1 cellular context compared by ENCODE assay signal in the genomic region with DNA sequence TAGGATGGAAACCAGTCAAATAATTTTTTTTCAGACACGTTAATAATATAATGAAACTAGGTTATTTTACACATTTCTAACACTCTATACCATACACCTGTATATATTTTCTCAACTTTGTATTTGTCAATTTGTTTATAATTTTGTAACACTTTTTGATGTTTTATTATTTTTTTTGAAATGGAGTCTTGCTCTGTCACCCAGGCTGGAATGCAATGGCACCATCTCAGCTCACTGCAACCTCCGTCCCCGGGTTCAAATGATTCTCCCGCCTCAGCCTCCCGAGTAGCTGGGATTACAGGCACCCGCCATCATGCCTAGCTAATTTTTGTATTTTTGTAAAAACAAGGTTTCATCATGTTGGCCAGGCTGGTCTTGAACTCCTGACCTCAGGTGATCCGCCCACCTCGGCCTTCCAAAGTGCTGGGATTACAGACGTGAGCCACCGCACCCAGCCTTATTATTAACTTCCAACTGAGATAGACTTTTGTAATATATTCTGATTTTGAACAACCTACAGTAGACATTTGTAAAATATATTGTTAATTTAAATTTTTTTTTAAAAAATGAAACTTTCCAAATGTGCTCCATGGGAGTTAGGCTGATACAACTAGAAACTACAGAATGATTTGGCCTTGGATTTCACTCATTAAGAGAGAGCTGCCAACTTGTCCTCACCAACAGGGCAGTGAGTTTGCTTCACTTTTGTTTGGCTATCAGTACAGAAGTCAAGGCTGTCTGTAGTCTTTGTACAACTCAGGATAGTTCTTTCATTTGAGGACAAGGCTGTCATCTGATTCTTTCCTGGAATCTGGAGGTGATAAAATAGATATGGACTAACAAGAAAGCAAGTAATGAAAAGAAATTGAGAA.
A peak's percentile ranks its signal among the peaks of the same experiment; 100 is the strongest.
TF ChIP-seq lines count a peak whose summit lies in the region.

No MANE protein-coding gene starts in this region.

TF ChIP-seq in HepG2, 621 proteins besides CTCF, POLR2A, EP300 and RAD21 (continued from another document and continues in another):
- TF ChIP-seq, protein P1, sequence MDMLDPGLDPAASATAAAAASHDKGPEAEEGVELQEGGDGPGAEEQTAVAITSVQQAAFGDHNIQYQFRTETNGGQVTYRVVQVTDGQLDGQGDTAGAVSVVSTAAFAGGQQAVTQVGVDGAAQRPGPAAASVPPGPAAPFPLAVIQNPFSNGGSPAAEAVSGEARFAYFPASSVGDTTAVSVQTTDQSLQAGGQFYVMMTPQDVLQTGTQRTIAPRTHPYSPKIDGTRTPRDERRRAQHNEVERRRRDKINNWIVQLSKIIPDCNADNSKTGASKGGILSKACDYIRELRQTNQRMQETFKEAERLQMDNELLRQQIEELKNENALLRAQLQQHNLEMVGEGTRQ (IDR thresholded peaks at IDR 0.05; ENCODE audit: low read depth, low read length), result no peak
- TF ChIP-seq, protein P1 (CRISPR knock-in tag; IDR thresholded peaks at IDR 0.05; ENCODE audit: borderline replicate concordance), result no peak
- TF ChIP-seq GMEB1 (CRISPR knock-in tag; IDR thresholded peaks at IDR 0.05; ENCODE audit: borderline replicate concordance) (no peak), AKNA (CRISPR knock-in tag; IDR thresholded peaks at IDR 0.05; ENCODE audit: borderline replicate concordance) (no peak), ZNF629 (CRISPR knock-in tag; conservative IDR thresholded peaks at IDR 0.05) (no peak), DPF2 (CRISPR knock-in tag; IDR thresholded peaks at IDR 0.05; ENCODE audit: borderline replicate concordance, low read depth) (peak; percentile 70; the same call in 1 of the 2 replicates), NFE2L1 (CRISPR knock-in tag; IDR thresholded peaks at IDR 0.05; ENCODE audit: borderline replicate concordance) (no peak), SMYD3 (CRISPR knock-in tag; IDR thresholded peaks at IDR 0.05) (peak; percentile 38; the same call in 1 of the 2 replicates), NRL (CRISPR knock-in tag; IDR thresholded peaks at IDR 0.05; ENCODE audit: borderline replicate concordance) (no peak), PBX2 (CRISPR knock-in tag; IDR thresholded peaks at IDR 0.05) (no peak), ZNF350 (CRISPR knock-in tag; IDR thresholded peaks at IDR 0.05; ENCODE audit: borderline replicate concordance, low read depth) (no peak), XBP1 (CRISPR knock-in tag; IDR thresholded peaks at IDR 0.05) (no peak), ZNF564 (CRISPR knock-in tag; IDR thresholded peaks at IDR 0.05) (no peak), GPN1 (CRISPR knock-in tag; IDR thresholded peaks at IDR 0.05; ENCODE audit: borderline replicate concordance) (no peak), ZBTB7B (CRISPR knock-in tag; IDR thresholded peaks at IDR 0.05) (peak; percentile 54), ATAD3A (CRISPR knock-in tag; IDR thresholded peaks at IDR 0.05) (no peak), ETV5 (CRISPR knock-in tag; IDR thresholded peaks at IDR 0.05; ENCODE audit: borderline replicate concordance) (no peak), ZNF782 (CRISPR knock-in tag; IDR thresholded peaks at IDR 0.05; ENCODE audit: borderline replicate concordance) (no peak), ZNF839 (CRISPR knock-in tag; IDR thresholded peaks at IDR 0.05; ENCODE audit: borderline replicate concordance) (no peak), HOXA3 (CRISPR knock-in tag; IDR thresholded peaks at IDR 0.05) (peak; percentile 66)
- TF ChIP-seq, protein P2, sequence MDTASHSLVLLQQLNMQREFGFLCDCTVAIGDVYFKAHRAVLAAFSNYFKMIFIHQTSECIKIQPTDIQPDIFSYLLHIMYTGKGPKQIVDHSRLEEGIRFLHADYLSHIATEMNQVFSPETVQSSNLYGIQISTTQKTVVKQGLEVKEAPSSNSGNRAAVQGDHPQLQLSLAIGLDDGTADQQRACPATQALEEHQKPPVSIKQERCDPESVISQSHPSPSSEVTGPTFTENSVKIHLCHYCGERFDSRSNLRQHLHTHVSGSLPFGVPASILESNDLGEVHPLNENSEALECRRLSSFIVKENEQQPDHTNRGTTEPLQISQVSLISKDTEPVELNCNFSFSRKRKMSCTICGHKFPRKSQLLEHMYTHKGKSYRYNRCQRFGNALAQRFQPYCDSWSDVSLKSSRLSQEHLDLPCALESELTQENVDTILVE (CRISPR knock-in tag; IDR thresholded peaks at IDR 0.05), result no peak; the same call in 1 of the 2 replicates
- TF ChIP-seq, protein P3, sequence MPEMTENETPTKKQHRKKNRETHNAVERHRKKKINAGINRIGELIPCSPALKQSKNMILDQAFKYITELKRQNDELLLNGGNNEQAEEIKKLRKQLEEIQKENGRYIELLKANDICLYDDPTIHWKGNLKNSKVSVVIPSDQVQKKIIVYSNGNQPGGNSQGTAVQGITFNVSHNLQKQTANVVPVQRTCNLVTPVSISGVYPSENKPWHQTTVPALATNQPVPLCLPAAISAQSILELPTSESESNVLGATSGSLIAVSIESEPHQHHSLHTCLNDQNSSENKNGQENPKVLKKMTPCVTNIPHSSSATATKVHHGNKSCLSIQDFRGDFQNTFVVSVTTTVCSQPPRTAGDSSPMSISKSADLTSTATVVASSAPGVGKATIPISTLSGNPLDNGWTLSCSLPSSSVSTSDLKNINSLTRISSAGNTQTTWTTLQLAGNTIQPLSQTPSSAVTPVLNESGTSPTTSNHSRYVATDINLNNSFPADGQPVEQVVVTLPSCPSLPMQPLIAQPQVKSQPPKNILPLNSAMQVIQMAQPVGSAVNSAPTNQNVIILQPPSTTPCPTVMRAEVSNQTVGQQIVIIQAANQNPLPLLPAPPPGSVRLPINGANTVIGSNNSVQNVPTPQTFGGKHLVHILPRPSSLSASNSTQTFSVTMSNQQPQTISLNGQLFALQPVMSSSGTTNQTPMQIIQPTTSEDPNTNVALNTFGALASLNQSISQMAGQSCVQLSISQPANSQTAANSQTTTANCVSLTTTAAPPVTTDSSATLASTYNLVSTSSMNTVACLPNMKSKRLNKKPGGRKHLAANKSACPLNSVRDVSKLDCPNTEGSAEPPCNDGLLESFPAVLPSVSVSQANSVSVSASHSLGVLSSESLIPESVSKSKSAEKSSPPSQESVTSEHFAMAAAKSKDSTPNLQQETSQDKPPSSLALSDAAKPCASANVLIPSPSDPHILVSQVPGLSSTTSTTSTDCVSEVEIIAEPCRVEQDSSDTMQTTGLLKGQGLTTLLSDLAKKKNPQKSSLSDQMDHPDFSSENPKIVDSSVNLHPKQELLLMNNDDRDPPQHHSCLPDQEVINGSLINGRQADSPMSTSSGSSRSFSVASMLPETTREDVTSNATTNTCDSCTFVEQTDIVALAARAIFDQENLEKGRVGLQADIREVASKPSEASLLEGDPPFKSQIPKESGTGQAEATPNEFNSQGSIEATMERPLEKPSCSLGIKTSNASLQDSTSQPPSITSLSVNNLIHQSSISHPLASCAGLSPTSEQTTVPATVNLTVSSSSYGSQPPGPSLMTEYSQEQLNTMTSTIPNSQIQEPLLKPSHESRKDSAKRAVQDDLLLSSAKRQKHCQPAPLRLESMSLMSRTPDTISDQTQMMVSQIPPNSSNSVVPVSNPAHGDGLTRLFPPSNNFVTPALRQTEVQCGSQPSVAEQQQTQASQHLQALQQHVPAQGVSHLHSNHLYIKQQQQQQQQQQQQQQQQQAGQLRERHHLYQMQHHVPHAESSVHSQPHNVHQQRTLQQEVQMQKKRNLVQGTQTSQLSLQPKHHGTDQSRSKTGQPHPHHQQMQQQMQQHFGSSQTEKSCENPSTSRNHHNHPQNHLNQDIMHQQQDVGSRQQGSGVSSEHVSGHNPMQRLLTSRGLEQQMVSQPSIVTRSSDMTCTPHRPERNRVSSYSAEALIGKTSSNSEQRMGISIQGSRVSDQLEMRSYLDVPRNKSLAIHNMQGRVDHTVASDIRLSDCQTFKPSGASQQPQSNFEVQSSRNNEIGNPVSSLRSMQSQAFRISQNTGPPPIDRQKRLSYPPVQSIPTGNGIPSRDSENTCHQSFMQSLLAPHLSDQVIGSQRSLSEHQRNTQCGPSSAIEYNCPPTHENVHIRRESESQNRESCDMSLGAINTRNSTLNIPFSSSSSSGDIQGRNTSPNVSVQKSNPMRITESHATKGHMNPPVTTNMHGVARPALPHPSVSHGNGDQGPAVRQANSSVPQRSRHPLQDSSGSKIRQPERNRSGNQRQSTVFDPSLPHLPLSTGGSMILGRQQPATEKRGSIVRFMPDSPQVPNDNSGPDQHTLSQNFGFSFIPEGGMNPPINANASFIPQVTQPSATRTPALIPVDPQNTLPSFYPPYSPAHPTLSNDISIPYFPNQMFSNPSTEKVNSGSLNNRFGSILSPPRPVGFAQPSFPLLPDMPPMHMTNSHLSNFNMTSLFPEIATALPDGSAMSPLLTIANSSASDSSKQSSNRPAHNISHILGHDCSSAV (CRISPR knock-in tag; IDR thresholded peaks at IDR 0.05; ENCODE audit: borderline replicate concordance), result no peak
- TF ChIP-seq, protein P4, sequence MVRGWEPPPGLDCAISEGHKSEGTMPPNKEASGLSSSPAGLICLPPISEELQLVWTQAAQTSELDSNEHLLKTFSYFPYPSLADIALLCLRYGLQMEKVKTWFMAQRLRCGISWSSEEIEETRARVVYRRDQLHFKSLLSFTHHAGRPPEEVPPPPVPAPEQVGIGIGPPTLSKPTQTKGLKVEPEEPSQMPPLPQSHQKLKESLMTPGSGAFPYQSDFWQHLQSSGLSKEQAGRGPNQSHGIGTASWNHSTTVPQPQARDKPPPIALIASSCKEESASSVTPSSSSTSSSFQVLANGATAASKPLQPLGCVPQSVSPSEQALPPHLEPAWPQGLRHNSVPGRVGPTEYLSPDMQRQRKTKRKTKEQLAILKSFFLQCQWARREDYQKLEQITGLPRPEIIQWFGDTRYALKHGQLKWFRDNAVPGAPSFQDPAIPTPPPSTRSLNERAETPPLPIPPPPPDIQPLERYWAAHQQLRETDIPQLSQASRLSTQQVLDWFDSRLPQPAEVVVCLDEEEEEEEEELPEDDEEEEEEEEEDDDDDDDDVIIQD (CRISPR knock-in tag; IDR thresholded peaks at IDR 0.05; ENCODE audit: low read depth), result peak; percentile 91
- TF ChIP-seq, protein P5, sequence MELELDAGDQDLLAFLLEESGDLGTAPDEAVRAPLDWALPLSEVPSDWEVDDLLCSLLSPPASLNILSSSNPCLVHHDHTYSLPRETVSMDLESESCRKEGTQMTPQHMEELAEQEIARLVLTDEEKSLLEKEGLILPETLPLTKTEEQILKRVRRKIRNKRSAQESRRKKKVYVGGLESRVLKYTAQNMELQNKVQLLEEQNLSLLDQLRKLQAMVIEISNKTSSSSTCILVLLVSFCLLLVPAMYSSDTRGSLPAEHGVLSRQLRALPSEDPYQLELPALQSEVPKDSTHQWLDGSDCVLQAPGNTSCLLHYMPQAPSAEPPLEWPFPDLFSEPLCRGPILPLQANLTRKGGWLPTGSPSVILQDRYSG (CRISPR knock-in tag; IDR thresholded peaks at IDR 0.05), result no peak
- TF ChIP-seq, protein P6, sequence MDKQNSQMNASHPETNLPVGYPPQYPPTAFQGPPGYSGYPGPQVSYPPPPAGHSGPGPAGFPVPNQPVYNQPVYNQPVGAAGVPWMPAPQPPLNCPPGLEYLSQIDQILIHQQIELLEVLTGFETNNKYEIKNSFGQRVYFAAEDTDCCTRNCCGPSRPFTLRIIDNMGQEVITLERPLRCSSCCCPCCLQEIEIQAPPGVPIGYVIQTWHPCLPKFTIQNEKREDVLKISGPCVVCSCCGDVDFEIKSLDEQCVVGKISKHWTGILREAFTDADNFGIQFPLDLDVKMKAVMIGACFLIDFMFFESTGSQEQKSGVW (CRISPR knock-in tag; IDR thresholded peaks at IDR 0.05; ENCODE audit: borderline replicate concordance), result no peak
